8 cellular contexts compared by ENCODE assay signal in the genomic region with DNA sequence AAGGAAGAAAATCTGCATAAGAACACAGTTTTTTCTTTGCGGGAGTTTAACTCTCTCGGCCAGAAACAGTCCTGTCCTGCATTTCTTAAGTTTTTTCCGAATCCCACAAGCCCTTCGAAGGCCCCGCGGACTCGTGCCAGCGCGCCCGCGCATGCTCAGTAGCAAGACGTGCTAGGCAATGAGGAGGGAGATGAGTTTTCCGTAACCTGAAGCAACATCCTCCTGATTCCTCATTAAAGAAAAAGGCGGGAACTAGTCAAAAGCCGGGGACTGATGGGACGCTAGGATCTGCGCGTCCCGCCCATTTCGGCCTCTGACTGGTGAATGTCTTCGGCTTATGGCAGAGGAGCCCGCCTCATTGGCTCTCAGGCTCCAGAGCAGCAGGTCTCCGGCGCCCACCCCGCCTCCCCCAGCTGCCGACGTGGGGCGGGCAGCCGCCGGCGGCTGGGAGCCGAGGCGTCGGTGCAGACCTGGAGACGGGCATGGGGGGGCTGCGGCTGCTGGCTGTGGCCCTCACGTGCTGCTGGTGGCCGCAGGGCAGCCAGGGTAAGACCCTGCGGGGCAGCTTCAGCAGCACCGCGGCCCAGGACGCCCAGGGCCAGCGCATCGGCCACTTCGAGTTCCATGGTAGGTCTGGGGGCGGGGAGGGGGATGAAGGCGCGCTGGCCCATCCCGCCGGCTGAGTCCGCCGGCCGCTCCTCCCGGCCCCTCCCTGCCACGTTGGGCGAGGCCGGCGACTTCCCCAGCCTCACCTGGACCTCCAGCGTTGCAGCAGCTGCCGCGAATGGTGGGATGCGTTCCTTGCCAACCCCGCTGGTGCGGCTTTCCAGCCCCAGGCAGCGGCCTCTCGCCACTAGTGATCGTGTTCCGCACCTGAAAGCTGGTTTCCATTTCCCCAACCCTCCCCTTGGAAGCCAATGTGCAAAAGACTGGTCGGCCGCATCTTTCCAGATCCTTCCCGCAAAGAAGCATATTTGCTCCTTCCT. TPM values are rescaled to one million over a fixed set of nuclear protein-coding genes. Genes with fewer than 3 reads are reported as not detected.
DNase-seq lines count a peak whose midpoint lies in the region; ATAC-seq and TF ChIP-seq lines count a peak whose summit lies in the region.

Gene GPR180 (plus strand): TSS at position 412 of the 986 bp plus-strand sequence. CDS start 71 bp downstream, at position 483.

- TF ChIP-seq CTCF in C4-2B (conservative IDR thresholded peaks at IDR 0.05), result no peak

- ATAC-seq in GM19351 (IDR thresholded peaks at IDR 0.05; ENCODE audit: unreplicated experiment), result peak; percentile 98
- peak; percentile 99 for ATAC-seq in HG03520 (IDR thresholded peaks at IDR 0.05; ENCODE audit: unreplicated experiment)
- ATAC-seq in left lobe of liver, result peak; percentile 88

- H3K27ac ChIP-seq in C4-2B, result peak within 1 kb of the TSS; percentile 90

- DNase-seq in NCI-H526 treated with DMSO at 0.1 percent for 48 hours (lab: John Stamatoyannopoulos, UW) (peak; percentile 100), dermis blood vessel endothelial cell (peak; percentile 99), left lobe of liver (ENCODE audit: low spot score) (peak; percentile 95)
- peak; percentile 66 to 89 for DNase-seq in activated CD4-positive, alpha-beta T cell treated with anti-CD3 and anti-CD28 coated beads, Interleukin-2, amount 50 U/mL, for 24 hours (ENCODE audit: low read depth in 1 of 2, low spot score in 1 of 2)
- DNase-seq in stimulated activated CD4-positive, alpha-beta T cell treated with anti-CD3 and anti-CD28 coated beads, Interleukin-2, amount 100 ng/mL, for 24 hours, result peak; percentile 90 to 91

RNA-seq across cellular contexts. Expression of gene GPR180, which starts in this region (rescaled TPM):
- 10.9 and 13.4 TPM in 2 replicates for total RNA-seq in dermis blood vessel endothelial cell
- total RNA-seq in left lobe of liver, result 4.7 TPM

Comparison
In these comparisons a context has a peak if more than half of its experiments do, and no peak if none do; other contexts are left out.
1. Peak in every context shown above with its lines: DNase-seq, ATAC-seq and H3K27ac ChIP-seq.